In the genomic region with DNA sequence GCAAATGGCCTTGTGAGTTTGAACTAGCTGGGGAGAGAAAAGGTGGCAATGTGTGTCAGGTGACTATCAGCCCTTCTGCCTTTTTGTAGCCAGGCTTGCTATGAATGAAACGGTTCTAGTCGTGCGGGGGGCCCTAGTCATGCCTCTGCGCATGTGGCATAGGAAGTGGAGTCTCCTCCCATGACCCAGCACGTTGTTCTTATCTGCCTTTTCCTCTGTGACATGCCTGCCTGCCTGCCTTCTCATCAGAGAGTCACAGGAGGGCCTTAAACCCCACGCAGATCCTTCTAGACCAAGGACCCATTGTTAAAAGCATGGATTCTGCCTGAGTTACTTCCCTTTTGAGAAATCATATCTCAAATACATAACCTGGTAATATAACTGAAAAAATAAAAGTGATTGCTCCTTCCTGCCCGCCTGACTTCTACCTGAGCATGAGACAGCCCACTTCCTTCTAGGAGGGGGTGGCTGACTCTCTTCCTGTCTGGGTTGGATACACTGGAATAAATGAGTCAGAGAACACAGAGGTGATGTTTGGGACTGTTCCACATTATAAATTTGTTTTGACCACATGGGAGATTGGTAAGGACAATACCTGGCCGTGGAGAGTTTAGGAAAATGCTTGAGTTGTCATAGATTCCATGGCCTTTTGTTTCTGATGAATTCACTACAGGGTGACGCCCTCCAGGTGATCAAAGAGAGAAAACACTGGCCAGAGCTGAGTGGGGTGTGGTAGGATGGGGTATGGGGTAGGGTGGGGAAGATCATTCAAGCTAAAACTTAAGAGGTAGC, we compare ENCODE assay signal across 8 cellular contexts. TPM values are rescaled to one million over a fixed set of nuclear protein-coding genes. Genes with fewer than 3 reads are reported as not detected.
DNase-seq lines count a peak whose midpoint lies in the region; ATAC-seq and TF ChIP-seq lines count a peak whose summit lies in the region.

No MANE protein-coding gene starts in this region.

- H3K27me3 ChIP-seq in mucosa of rectum (ENCODE audit: control insufficient read depth in 2 of 2, insufficient read depth in 2 of 2, low read length in 2 of 2) (no peaks in the 10 kb centered on the region), vagina (no peaks in the 10 kb centered on the region)

- DNase-seq in NK-92 treated with Interleukin-12 subunit alpha and Interleukin-12 subunit beta, amount 100 ng/mL, for 24 hours (lab: John Stamatoyannopoulos, UW), result peak; percentile 26
- DNase-seq in NK-92 (lab: John Stamatoyannopoulos, UW; ENCODE audit: unreplicated experiment) (no peak), vagina (ENCODE audit: extremely low spot score in 2 of 2) (peak; percentile 69 to 85), SK-N-DZ (ENCODE audit: low spot score) (no peak), NCI-H526 (lab: John Stamatoyannopoulos, UW) (no peak), NCI-H446 (lab: John Stamatoyannopoulos, UW) (no peak)

- H3K9me3 ChIP-seq in mucosa of rectum (ENCODE audit: control insufficient read depth in 2 of 2, low read length in 2 of 2), result no peaks in the 10 kb centered on the region
- no peaks in the 10 kb centered on the region for H3K9me3 ChIP-seq in vagina

- H3K4me1 Mint-ChIP-seq in activated T-helper 17 cell treated with anti-CD3 and anti-CD28 coated beads, Interleukin-2, amount 50 U/mL, for 72 hours, result peaks cover 48% of the 10 kb centered on the region

- H3K9ac ChIP-seq in mucosa of rectum (ENCODE audit: low read depth in 1 of 2, low read length in 2 of 2), result no peak overlapping the region

- H3K27me3 Mint-ChIP-seq in activated T-helper 17 cell treated with anti-CD3 and anti-CD28 coated beads, Interleukin-2, amount 50 U/mL, for 72 hours, result no peaks in the 10 kb centered on the region

- peak in 1 of 2 donors; percentile 6 for TF ChIP-seq POLR2A in vagina (IDR thresholded peaks at IDR 0.05)

- ATAC-seq in activated T-helper 17 cell treated with anti-CD3 and anti-CD28 coated beads, Interleukin-2, amount 50 U/mL, for 72 hours (replicated peaks), result peak; percentile 84

- intact Hi-C loops in vagina (cut with DNase I), result no loop called here

- peak overlapping the region; percentile 98 for H3K27ac Mint-ChIP-seq in activated T-helper 17 cell treated with anti-CD3 and anti-CD28 coated beads, Interleukin-2, amount 50 U/mL, for 72 hours

- TF ChIP-seq CTCF in vagina (IDR thresholded peaks at IDR 0.05), result no peak

- peak overlapping the region; percentile 41 to 46 for H3K27ac ChIP-seq in mucosa of rectum (ENCODE audit: low read depth in 2 of 2, low read length in 2 of 2)
- peak overlapping the region; percentile 13 for H3K27ac ChIP-seq in vagina

- H3K36me3 Mint-ChIP-seq in activated T-helper 17 cell treated with anti-CD3 and anti-CD28 coated beads, Interleukin-2, amount 50 U/mL, for 72 hours (ENCODE audit: low read depth), result peaks cover 81% of the 10 kb centered on the region

- H3K4me1 ChIP-seq in mucosa of rectum (ENCODE audit: control insufficient read depth in 2 of 2, insufficient read depth in 2 of 2, low read length in 2 of 2), result peaks cover 0 to 4% of the 10 kb centered on the region in 2 donors
- no peaks in the 10 kb centered on the region for H3K4me1 ChIP-seq in vagina

- peak overlapping the region; percentile 76 for H3K4me3 Mint-ChIP-seq in activated T-helper 17 cell treated with anti-CD3 and anti-CD28 coated beads, Interleukin-2, amount 50 U/mL, for 72 hours

- no peaks in the 10 kb centered on the region for H3K9me3 Mint-ChIP-seq in activated T-helper 17 cell treated with anti-CD3 and anti-CD28 coated beads, Interleukin-2, amount 50 U/mL, for 72 hours

- H3K36me3 ChIP-seq in mucosa of rectum (ENCODE audit: control insufficient read depth in 2 of 2, insufficient read depth in 2 of 2, low read length in 2 of 2) (no peaks in the 10 kb centered on the region), vagina (no peaks in the 10 kb centered on the region)

- H3K4me3 ChIP-seq in mucosa of rectum (ENCODE audit: low read length in 2 of 2), result no peak overlapping the region
- H3K4me3 ChIP-seq in vagina, result no peak overlapping the region

RNA-seq across cellular contexts. Expression of gene FBLN7, which starts 49.8 kb away (rescaled TPM):
- 10 to 100 TPM; 24.4 to 49.9 TPM for total RNA-seq in activated T-helper 17 cell treated with anti-CD3 and anti-CD28 coated beads, Interleukin-2, amount 50 U/mL, for 72 hours
- 11.5 TPM for total RNA-seq in vagina
- 1.8 and 2.5 TPM in 2 replicates for polyA plus RNA-seq in SK-N-DZ (2014; cell fraction: cytosol; rRNA removed)
- polyA plus RNA-seq in SK-N-DZ (2014; cell fraction: nucleus; rRNA removed), result 1.7 and 3.7 TPM in 2 replicates

Comparison
In these comparisons a context has a peak if more than half of its experiments do, and no peak if none do; other contexts are left out.
1. DNase-seq: peak in NK-92 treated with Interleukin-12 subunit alpha and Interleukin-12 subunit beta, amount 100 ng/mL, for 24 hours (single experiment) and vagina (2 of 2); none in NK-92 (single experiment), SK-N-DZ (single experiment), NCI-H526 (0 of 2) and NCI-H446 (0 of 2).